ENCODE assay signal across 8 cellular contexts in genomic region chr14:32201816-32202467, GRCh38. TPM values are rescaled to one million over a fixed set of nuclear protein-coding genes. Genes with fewer than 3 reads are reported as not detected.
DNase-seq lines count a peak whose midpoint lies in the region; ATAC-seq and TF ChIP-seq lines count a peak whose summit lies in the region.

RNU6-7 (plus strand) TSS chr14:32202045.

- 0 out of 2 replicates have a peak, but pooled peaks cover 5% of the 10 kb centered on the region for H3K4me1 ChIP-seq in Caco-2
- peaks cover 23% of the 10 kb centered on the region in 2 donors for H3K4me1 ChIP-seq in duodenal mucosa (ENCODE audit: control insufficient read depth in 1 of 2, insufficient read depth in 2 of 2, low read length in 2 of 2)
- H3K4me1 ChIP-seq in mononuclear cell (ENCODE audit: insufficient read depth, low read length) = peaks cover 44% of the 10 kb centered on the region
- peaks cover 32% of the 10 kb centered on the region for H3K4me1 ChIP-seq in suprapubic skin

- intact Hi-C loops in Caco-2 (cut with micrococcal nuclease; ENCODE audit: unreplicated experiment) = loop anchor here (1.0 to 2.0 kb wide), 5 partner anchors 19 to 271 kb away; no protein-coding TSS in a partner anchor

- DNase-seq in Caco-2 (peak; percentile 59 to 65), NB4 (ENCODE audit: low read depth) (peak; percentile 42), T-helper 9 cell (peak; percentile 16), suprapubic skin (ENCODE audit: low spot score in 2 of 2) (no peak)

- H3K4me3 ChIP-seq in Caco-2 (ENCODE audit: low read depth, low read length) = peak within 1 kb of the TSS; percentile 76
- peak within 1 kb of the TSS; percentile 70 for H3K4me3 ChIP-seq in NB4 (ENCODE audit: low read depth, low read length)
- H3K4me3 ChIP-seq in duodenal mucosa (ENCODE audit: low read depth in 1 of 2, low read length in 2 of 2) = peak within 1 kb of the TSS; percentile 87 to 91
- peak within 1 kb of the TSS; percentile 64 for H3K4me3 ChIP-seq in mononuclear cell (ENCODE audit: low read length)
- peak within 1 kb of the TSS; percentile 78 for H3K4me3 ChIP-seq in suprapubic skin

- H3K4me1 Mint-ChIP-seq in Caco-2 (ENCODE audit: low read depth, unreplicated experiment) = no peaks in the 10 kb centered on the region

- 2% methylated on average over 33 of the region's 38 CpGs for WGBS in suprapubic skin

- H3K27me3 ChIP-seq in Caco-2 (replicated peaks; ENCODE audit: control insufficient read depth, insufficient read depth, low read length) (no peaks in the 10 kb centered on the region), duodenal mucosa (ENCODE audit: control insufficient read depth in 1 of 2, insufficient read depth in 2 of 2, low read length in 2 of 2) (no peaks in the 10 kb centered on the region), mononuclear cell (ENCODE audit: insufficient read depth, low read length) (peaks cover 12% of the 10 kb centered on the region), suprapubic skin (peaks cover 3% of the 10 kb centered on the region)

- no peak for TF ChIP-seq POLR2A in NB4 (IDR thresholded peaks at IDR 0.05; ENCODE audit: extremely low read depth, insufficient read length)
- no peak for TF ChIP-seq POLR2A in suprapubic skin (IDR thresholded peaks at IDR 0.05)

- TF ChIP-seq EP300 in suprapubic skin (IDR thresholded peaks at IDR 0.05) = no peak

- CTCF ChIA-PET in Caco-2 (lab: Charles Lee) = no interaction called here

- peak within 1 kb of the TSS; percentile 98 for H3K27ac Mint-ChIP-seq in Caco-2 (ENCODE audit: unreplicated experiment)

- H3K9me3 ChIP-seq in Caco-2 = no peaks in the 10 kb centered on the region
- no peaks in the 10 kb centered on the region for H3K9me3 ChIP-seq in duodenal mucosa (ENCODE audit: control insufficient read depth in 1 of 2, low read length in 2 of 2)
- H3K9me3 ChIP-seq in mononuclear cell (ENCODE audit: low read depth, low read length) = no peaks in the 10 kb centered on the region
- H3K9me3 ChIP-seq in suprapubic skin = no peaks in the 10 kb centered on the region

- TF ChIP-seq CTCF in Caco-2 (IDR thresholded peaks at IDR 0.05; ENCODE audit: insufficient read depth in 1 of 2, low read depth in 1 of 2, low read length in 1 of 2, severe bottlenecking in 1 of 2, unreplicated experiment in 1 of 2) = no peak
- no peak for TF ChIP-seq CTCF in NB4 (IDR thresholded peaks at IDR 0.05; ENCODE audit: low read depth, low read length)
- no peak for TF ChIP-seq CTCF in suprapubic skin (IDR thresholded peaks at IDR 0.05)

- no peaks in the 10 kb centered on the region for H3K27me3 Mint-ChIP-seq in Caco-2 (ENCODE audit: insufficient read depth, unreplicated experiment)

- H3K27ac ChIP-seq in duodenal mucosa (ENCODE audit: low read depth, low read length) = peak within 1 kb of the TSS; percentile 86
- H3K27ac ChIP-seq in suprapubic skin = peak within 1 kb of the TSS; percentile 87

- peaks cover 20% of the 10 kb centered on the region for H3K36me3 Mint-ChIP-seq in Caco-2 (ENCODE audit: insufficient read depth, unreplicated experiment)

- ATAC-seq in HG03196 (IDR thresholded peaks at IDR 0.05; ENCODE audit: unreplicated experiment) (no peak), HG03039 (IDR thresholded peaks at IDR 0.05; ENCODE audit: unreplicated experiment) (no peak)

- POLR2A ChIA-PET in Caco-2 (lab: Charles Lee) = no interaction called here

- peak within 1 kb of the TSS; percentile 66 to 69 for H3K9ac ChIP-seq in duodenal mucosa (ENCODE audit: low read depth in 1 of 2, low read length in 2 of 2)

- H3K9me3 Mint-ChIP-seq in Caco-2 (ENCODE audit: unreplicated experiment) = no peaks in the 10 kb centered on the region

- TSS peak; percentile 27 for BruUV-seq in Caco-2 (replicated peaks; lab: Mats Ljungman, UMichigan)

- peak within 1 kb of the TSS; percentile 90 for H3K4me3 Mint-ChIP-seq in Caco-2 (ENCODE audit: unreplicated experiment)

- H3K36me3 ChIP-seq in Caco-2 (ENCODE audit: control insufficient read depth, insufficient read depth, low read length) = no peaks in the 10 kb centered on the region
- H3K36me3 ChIP-seq in duodenal mucosa (ENCODE audit: control insufficient read depth in 1 of 2, insufficient read depth in 2 of 2, low read length in 2 of 2) = no peaks in the 10 kb centered on the region
- H3K36me3 ChIP-seq in suprapubic skin = no peaks in the 10 kb centered on the region

RNA-seq across cellular contexts. Expression of gene RNU6-7, which starts in this region (rescaled TPM):
- total RNA-seq in Caco-2 (2022) (not detected in 2 replicates), mononuclear cell (not detected), suprapubic skin (not detected)

Comparison
In these comparisons a context has a peak if more than half of its experiments do, and no peak if none do; other contexts are left out.
1. Peak in DNase-seq and H3K4me3 ChIP-seq in Caco-2; RNA of the gene not detected or under 1 TPM.
2. DNase-seq: peak in NB4 (single experiment) and T-helper 9 cell (single experiment); none in suprapubic skin (0 of 2).
3. Peak in every context shown above with its lines, with median percentiles within 50 percentile points of each other: H3K4me3 ChIP-seq.